ENCODE assay signal across 16 cellular contexts in the genomic region with DNA sequence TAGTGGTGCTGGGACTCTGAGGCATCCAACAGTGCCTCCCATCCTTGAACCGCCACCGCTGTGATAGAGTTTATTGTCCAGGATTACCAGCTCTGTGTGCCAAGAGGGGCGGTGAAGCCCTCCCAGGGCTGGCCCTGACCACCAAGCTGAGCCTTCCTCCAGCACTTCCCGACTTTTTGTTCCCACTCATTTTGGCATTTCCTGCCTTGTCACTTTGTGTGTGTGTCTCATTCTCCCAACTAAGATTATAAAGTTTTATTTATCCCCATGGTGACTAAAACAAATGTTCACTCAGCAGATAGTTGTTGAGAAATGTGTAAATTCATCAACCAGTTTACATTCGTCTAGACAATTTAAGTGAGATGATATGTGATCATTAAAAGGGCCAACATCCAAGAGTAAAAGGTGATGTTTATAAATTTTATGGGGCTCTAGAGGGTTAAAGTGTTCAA. TPM values are rescaled to one million over a fixed set of nuclear protein-coding genes. Genes with fewer than 3 reads are reported as not detected.
DNase-seq lines count a peak whose midpoint lies in the region; ATAC-seq, FAIRE-seq and TF ChIP-seq lines count a peak whose summit lies in the region.
"Had no signal": no experiment of that assay in that cellular context is flagged by ENCODE, and none has a peak within 500 bp of the region (broad histone marks: within the 10 kb centered on the region; RNA-seq: fewer than 3 reads in every experiment).

No MANE protein-coding gene starts in this region.

- H3K4me3 ChIP-seq in ACC112 (ENCODE audit: low read depth, low read length) (peak overlapping the region; percentile 81), HEK293 (ENCODE audit: low read depth, low read length) (no peak overlapping the region), muscle layer of duodenum (ENCODE audit: low read depth in 1 of 2, low read length in 2 of 2) (peak overlapping the region in 1 of 2 donors; percentile 16)
- H3K4me3 ChIP-seq: BLaER1 had no signal

- H3K79me2 ChIP-seq in ACC112 (ENCODE audit: control insufficient read depth, insufficient read depth, low read length, unreplicated experiment), result peaks cover 40% of the 10 kb centered on the region

- H3K9me3 ChIP-seq in HEK293 (ENCODE audit: control insufficient read depth, insufficient read depth, low read depth, low read length) (no peaks in the 10 kb centered on the region), muscle layer of duodenum (ENCODE audit: control insufficient read depth in 1 of 2, low read length in 2 of 2) (no peaks in the 10 kb centered on the region)

- no peak overlapping the region for H3K27ac ChIP-seq in ACC112 (ENCODE audit: low read depth, low read length)
- H3K27ac ChIP-seq in HEK293 (ENCODE audit: extremely low read depth, low read depth, low read length), result no peak overlapping the region
- H3K27ac ChIP-seq in muscle layer of duodenum (ENCODE audit: low read length), result peak overlapping the region; percentile 4
- H3K27ac ChIP-seq: BLaER1, cardiac muscle cell had no signal

- H3K27me3 ChIP-seq in ACC112 (ENCODE audit: insufficient read depth, low read length) (no peaks in the 10 kb centered on the region), muscle layer of duodenum (ENCODE audit: low read depth, low read length) (peaks cover 6% of the 10 kb centered on the region)

- H3K4me1 Mint-ChIP-seq in central memory CD8-positive, alpha-beta T cell, result peaks cover 67% of the 10 kb centered on the region
- peaks cover 18% of the 10 kb centered on the region for H3K4me1 Mint-ChIP-seq in activated naive CD8-positive, alpha-beta T cell treated with anti-CD3 and anti-CD28 coated beads for 36 hours

- peak overlapping the region; percentile 14 for H3K27ac Mint-ChIP-seq in central memory CD8-positive, alpha-beta T cell (ENCODE audit: low read depth)
- no peak overlapping the region for H3K27ac Mint-ChIP-seq in activated naive CD8-positive, alpha-beta T cell treated with anti-CD3 and anti-CD28 coated beads for 36 hours

- no peak for DNase-seq in central memory CD8-positive, alpha-beta T cell (ENCODE audit: low spot score in 2 of 2)
- DNase-seq in hepatic stellate cell (ENCODE audit: low spot score) (no peak), nucleus accumbens (lab: John Stamatoyannopoulos, UW) (no peak), GM19239 (ENCODE audit: insufficient read length, low spot score) (no peak)
- DNase-seq in activated naive CD8-positive, alpha-beta T cell treated with anti-CD3 and anti-CD28 coated beads for 36 hours, result no peak
- DNase-seq: KBM-7; NCI-H2029 treated with DMSO at 0.1 percent for 48 hours; stimulated activated CD4-positive, alpha-beta T cell treated with anti-CD3 and anti-CD28 coated beads, Interleukin-2, amount 100 ng/mL, for 48 hours; stimulated activated naive CD4-positive, alpha-beta T cell treated with Interleukin-2 at 50 U/mL for 16 hours had no signal

- no peak overlapping the region for H2AFZ ChIP-seq in ACC112 (ENCODE audit: low read length, unreplicated experiment)

- no peak for TF ChIP-seq CTCF in HEK293 (tag by site-specific recombination; IDR thresholded peaks at IDR 0.05)

- ATAC-seq in central memory CD8-positive, alpha-beta T cell (replicated peaks; ENCODE audit: extremely low read depth, poor library complexity, severe bottlenecking), result no peak
- ATAC-seq: activated CD4-positive, CD25-positive, alpha-beta regulatory T cell treated with anti-CD3 and anti-CD28 coated beads, Interleukin-2, amount 50 U/mL, for 24 hours had no signal

- H3K4me3 Mint-ChIP-seq in central memory CD8-positive, alpha-beta T cell, result peak overlapping the region; percentile 92
- H3K4me3 Mint-ChIP-seq in activated naive CD8-positive, alpha-beta T cell treated with anti-CD3 and anti-CD28 coated beads for 36 hours, result no peak overlapping the region

- POLR2A ChIA-PET in HEK293 (lab: Yijun Ruan, JAX), result no interaction called here

- CTCF ChIA-PET in HEK293 (lab: Yijun Ruan, JAX), result interaction anchor here (3.4 kb wide), 1 partner anchor 56 kb away, joined by 25 read pairs; no protein-coding TSS in a partner anchor

- no peaks in the 10 kb centered on the region for H3K27me3 Mint-ChIP-seq in central memory CD8-positive, alpha-beta T cell
- peaks cover 52% of the 10 kb centered on the region for H3K27me3 Mint-ChIP-seq in activated naive CD8-positive, alpha-beta T cell treated with anti-CD3 and anti-CD28 coated beads for 36 hours

- H3K9me3 Mint-ChIP-seq in central memory CD8-positive, alpha-beta T cell, result no peaks in the 10 kb centered on the region
- no peaks in the 10 kb centered on the region for H3K9me3 Mint-ChIP-seq in activated naive CD8-positive, alpha-beta T cell treated with anti-CD3 and anti-CD28 coated beads for 36 hours

- no peak for FAIRE-seq in GM19239 (lab: Jason Lieb, UNC)
- FAIRE-seq: G401.6 had no signal

- H3K36me3 ChIP-seq in ACC112 (ENCODE audit: insufficient read depth, low read length) (no peaks in the 10 kb centered on the region), HEK293 (ENCODE audit: control insufficient read depth in 2 of 2, insufficient read depth in 1 of 2, low read length in 2 of 2) (peaks cover 0 to 3% of the 10 kb centered on the region in 2 experiments; a peak in 1 of 3 replicates), muscle layer of duodenum (ENCODE audit: control insufficient read depth in 1 of 2, insufficient read depth in 2 of 2, low read length in 2 of 2) (no peaks in the 10 kb centered on the region)
- H3K36me3 ChIP-seq: BLaER1, cardiac muscle cell had no signal

- H3K4me1 ChIP-seq in ACC112 (ENCODE audit: control insufficient read depth, insufficient read depth, low read length, unreplicated experiment), result peaks cover 17% of the 10 kb centered on the region
- H3K4me1 ChIP-seq in HEK293 (ENCODE audit: control insufficient read depth, insufficient read depth, low read length), result no peaks in the 10 kb centered on the region
- H3K4me1 ChIP-seq in muscle layer of duodenum (ENCODE audit: control insufficient read depth in 1 of 2, insufficient read depth in 2 of 2, low read length in 2 of 2), result peaks cover 0 to 8% of the 10 kb centered on the region in 2 donors

- peaks cover 11% of the 10 kb centered on the region for H3K36me3 Mint-ChIP-seq in central memory CD8-positive, alpha-beta T cell (ENCODE audit: insufficient read depth)
- H3K36me3 Mint-ChIP-seq in activated naive CD8-positive, alpha-beta T cell treated with anti-CD3 and anti-CD28 coated beads for 36 hours, result no peaks in the 10 kb centered on the region

TF ChIP-seq in HEK293, 187 proteins besides CTCF, POLR2A, EP300 and RAD21:
- TF ChIP-seq OSR2 (tag by site-specific recombination; IDR thresholded peaks at IDR 0.05), result no peak
- peak; percentile 83; the same call in 1 of the 2 replicates for TF ChIP-seq ZNF664 (tag by site-specific recombination; IDR thresholded peaks at IDR 0.05)

RNA-seq across cellular contexts. Expression of gene F2R, which starts 2.5 kb away (rescaled TPM):
- total RNA-seq in activated naive CD8-positive, alpha-beta T cell treated with anti-CD3 and anti-CD28 coated beads for 36 hours, result 1 to 10 TPM; 2.2 to 2.8 TPM
